16 cellular contexts compared by ENCODE assay signal in genomic region chr11:67999704-68000103, GRCh38. TPM values are rescaled to one million over a fixed set of nuclear protein-coding genes. Genes with fewer than 3 reads are reported as not detected.
DNase-seq lines count a peak whose midpoint lies in the region; ATAC-seq, FAIRE-seq and TF ChIP-seq lines count a peak whose summit lies in the region.
"Had no signal": no experiment of that assay in that cellular context is flagged by ENCODE, and none has a peak within 500 bp of the region (broad histone marks: within the 10 kb centered on the region; RNA-seq: fewer than 3 reads in every experiment).

No MANE protein-coding gene starts in this region.

- no TSS peak for BruUV-seq in GM12878 (replicated peaks; lab: Mats Ljungman, UMichigan)

- H3K27ac ChIP-seq in GM12878 (ENCODE audit: control insufficient read depth, insufficient read depth) (peak overlapping the region; percentile 0; the same call in 1 of the 2 replicates), osteoblast (ENCODE audit: low read depth, low read length) (no peak overlapping the region)
- H3K27ac ChIP-seq: C4-2B, SJSA1 had no signal

- H3K27me3 ChIP-seq in GM12878 (replicated peaks in 1 of 2; ENCODE audit: control insufficient read depth in 2 of 2, insufficient read depth in 2 of 2, low read length in 1 of 2) (no peaks in the 10 kb centered on the region), osteoblast (ENCODE audit: insufficient read depth, low read length) (no peaks in the 10 kb centered on the region), HAP-1 (ENCODE audit: low read depth) (no peaks in the 10 kb centered on the region)
- H3K27me3 ChIP-seq: Peyer's patch, SJSA1 had no signal

- H3K79me2 ChIP-seq in GM12878 (ENCODE audit: control insufficient read depth, insufficient read depth, low read length) (peaks cover 14% of the 10 kb centered on the region), osteoblast (ENCODE audit: insufficient read depth, low read length) (no peaks in the 10 kb centered on the region)

- no peak for TF ChIP-seq EP300 in GM12878 (IDR thresholded peaks at IDR 0.05; ENCODE audit: borderline replicate concordance in 1 of 2, control insufficient read depth in 1 of 2, low read depth in 2 of 2, low read length in 2 of 2)

- H3K4me1 ChIP-seq in GM12878 (ENCODE audit: control insufficient read depth, insufficient read depth, low read length) = peaks cover 38% of the 10 kb centered on the region
- peaks cover 3% of the 10 kb centered on the region for H3K4me1 ChIP-seq in osteoblast (ENCODE audit: insufficient read depth, low read length)
- H3K4me1 ChIP-seq in HAP-1 = peaks cover 5% of the 10 kb centered on the region; the same call in 1 of the 2 replicates

- H3K4me3 ChIP-seq in GM12865 (ENCODE audit: low read depth, low read length) (no peak overlapping the region), GM12878 (no peak overlapping the region), osteoblast (ENCODE audit: insufficient read depth, low read length) (no peak overlapping the region), HAP-1 (no peak overlapping the region)
- H3K4me3 ChIP-seq: Peyer's patch, SJSA1 had no signal

- H4K20me1 ChIP-seq in GM12878 (ENCODE audit: control insufficient read depth, insufficient read depth) (no peaks in the 10 kb centered on the region), osteoblast (ENCODE audit: insufficient read depth, low read length) (no peaks in the 10 kb centered on the region)

- in situ Hi-C loops in GM12878 (cut with MboI) (no loop called here), HAP-1 (cut with MboI; ENCODE audit: low sequenced_read_pairs) (no loop called here)

- TF ChIP-seq CTCF in GM12865 (IDR thresholded peaks at IDR 0.05; ENCODE audit: insufficient read depth, low read depth, low read length, missing control alignments) (no peak), GM12878 (IDR thresholded peaks at IDR 0.05 in 2 of 3, conservative IDR thresholded peaks at IDR 0.05 in 1 of 3; ENCODE audit: control insufficient read depth in 2 of 3, extremely low read depth in 1 of 3, insufficient read depth in 1 of 3, low read depth in 3 of 3, low read length in 3 of 3) (no peak), osteoblast (IDR thresholded peaks at IDR 0.05; ENCODE audit: extremely low read depth, low read depth, low read length) (no peak)

- CTCF ChIA-PET in GM12878 (lab: Yijun Ruan, JAX) = no interaction called here

- no peak for FAIRE-seq in GM12878 (lab: Jason Lieb, UNC)

- no peaks in the 10 kb centered on the region for H3K9me3 ChIP-seq in GM12878 (replicated peaks; ENCODE audit: control insufficient read depth, insufficient read depth, low read length)
- no peaks in the 10 kb centered on the region for H3K9me3 ChIP-seq in osteoblast (ENCODE audit: low read depth, low read length)
- no peaks in the 10 kb centered on the region for H3K9me3 ChIP-seq in HAP-1
- H3K9me3 ChIP-seq: Peyer's patch, SJSA1 had no signal

- TF ChIP-seq RAD21 in GM12878 (IDR thresholded peaks at IDR 0.05; ENCODE audit: insufficient read depth, low read depth, low read length) = no peak

- no peak overlapping the region for H3K9ac ChIP-seq in GM12878 (ENCODE audit: control insufficient read depth, insufficient read depth, low read length)

- intact Hi-C loops in GM12878 (cut with micrococcal nuclease; ENCODE audit: unreplicated experiment) = loop anchor here (5.0 to 10.0 kb wide), 3 partner anchors 38 to 208 kb away; partner anchors contain the start of genes CHKA and TCIRG1

- SMC1A ChIA-PET in GM12878 (lab: Charles Lee; ENCODE audit: uncharacterized antibody, unreplicated experiment) = no interaction called here

- POLR2A ChIA-PET in GM12878 (lab: Charles Lee) = no interaction called here

- H2AFZ ChIP-seq in GM12878 (ENCODE audit: control insufficient read depth, low read depth, low read length) (no peak overlapping the region), osteoblast (ENCODE audit: low read length) (no peak overlapping the region)

- DNase-seq in GM12865 (ENCODE audit: low read depth) (peak; percentile 0), GM12878 (ENCODE audit: low read depth, low spot score) (no peak), osteoblast (ENCODE audit: insufficient read length, low spot score, missing footprints) (peak; percentile 44), HAP-1 (ENCODE audit: low spot score in 2 of 2) (no peak), CD1c-positive myeloid dendritic cell (ENCODE audit: extremely low spot score) (no peak), activated gamma-delta T cell treated with Interleukin-2 at 50 U/mL for 16 hours (no peak)
- DNase-seq: DND-41, NCI-H1092 treated with DMSO at 0.1 percent for 48 hours, NCI-H146, NCI-H2029 treated with DMSO at 0.1 percent for 48 hours, NCI-H446 treated with DMSO at 0.1 percent for 48 hours had no signal

- RAD21 ChIA-PET in GM12878 (lab: Charles Lee; ENCODE audit: unreplicated experiment) = no interaction called here

- H3K36me3 ChIP-seq in GM12878 (ENCODE audit: control insufficient read depth in 2 of 2, insufficient read depth in 2 of 2, low read length in 1 of 2) (no peaks in the 10 kb centered on the region; a peak in 1 of 4 replicates), osteoblast (ENCODE audit: insufficient read depth, low read length) (no peaks in the 10 kb centered on the region), HAP-1 (replicated peaks) (peaks cover 3% of the 10 kb centered on the region; the same call in 1 of the 2 replicates)

- peak; percentile 21 for TF ChIP-seq POLR2A in GM19193 (IDR thresholded peaks at IDR 0.05; ENCODE audit: extremely low read depth, insufficient read depth, insufficient read length)
- TF ChIP-seq POLR2A in GM12878 (IDR thresholded peaks at IDR 0.05; ENCODE audit: low read depth, low read length) = no peak; the same call in 1 of the 2 replicates

- 86% methylated on average over 5 of the region's 5 CpGs for WGBS in GM12878 (ENCODE audit: insufficient coverage, insufficient replicate concordance, low lambda C conversion rate, missing lambda C conversion rate)

- no peak for ATAC-seq in GM12878

- no peak overlapping the region for H3K4me2 ChIP-seq in GM12878 (ENCODE audit: control insufficient read depth, insufficient read depth)
- no peak overlapping the region for H3K4me2 ChIP-seq in osteoblast (ENCODE audit: insufficient read depth, low read length)

RNA-seq across cellular contexts. Expression of gene UNC93B1, which starts 4.2 kb away (rescaled TPM):
- total RNA-seq in GM12878 (2013; cell fraction: nucleolus; rRNA removed) = 59.2 TPM in 2 replicates
- total RNA-seq in GM12878 (2014; rRNA removed) = 61.9 and 67.8 TPM in 2 replicates
- 16.1 and 18.6 TPM in 2 replicates for total RNA-seq in GM12878 (2014; rRNA removed; fragmentation: Illumina TruSeq; extraction: Trizol)
- 75.6 and 79.7 TPM in 2 replicates for total RNA-seq in GM12878 (2021)
- 29.9 TPM for polyA plus RNA-seq in GM12878 (2011; ENCODE audit: low read depth)
- 18.5 and 41.1 TPM in 2 replicates for polyA plus RNA-seq in GM12878 (2011; rRNA removed)
- 38.3 and 51.7 TPM in 2 replicates for polyA plus RNA-seq in GM12878 (2011; cell fraction: cytosol; rRNA removed)
- 115 and 153 TPM in 2 replicates for polyA plus RNA-seq in GM12878 (2011; cell fraction: nucleus; rRNA removed)
- 54.8 and 57.9 TPM in 2 replicates for polyA plus RNA-seq in GM12878 (2012)
- polyA plus RNA-seq in GM12878 (2014; fragmentation: Illumina TruSeq; extraction: Trizol) = 8.1 and 25.3 TPM in 2 replicates
- polyA plus RNA-seq in GM12878 (2014; fragmentation: Nextera tagmentation; extraction: Ambion mirVana) = 1 to 10 TPM; 1.3 to 3.4 TPM
- polyA plus RNA-seq in GM12878 (2014; rRNA removed) = 73.1 and 79.9 TPM in 2 replicates
- 10 to 100 TPM; 35.0 to 37.5 TPM for polyA plus RNA-seq in GM12878 (2016; fragmentation: Nextera tagmentation; extraction: Ambion mirVana)
- 31.6 and 44.0 TPM in 2 replicates for polyA minus RNA-seq in GM12878 (2011; rRNA and poly(A)+ RNA removed)
- 18.9 and 20.0 TPM in 2 replicates for polyA minus RNA-seq in GM12878 (2011; cell fraction: cytosol; rRNA and poly(A)+ RNA removed)
- polyA minus RNA-seq in GM12878 (2011; cell fraction: nucleus; rRNA and poly(A)+ RNA removed) = 24.2 and 31.8 TPM in 2 replicates
- total RNA-seq in osteoblast = 36.5 and 39.8 TPM in 2 replicates

RNA-seq across cellular contexts. Expression of gene ALDH3B1, which starts 10.4 kb away (rescaled TPM):
- not detected in 2 replicates for total RNA-seq in GM12878 (2013; cell fraction: nucleolus; rRNA removed)
- total RNA-seq in GM12878 (2014; rRNA removed) (0.17 and 0.60 TPM in 2 replicates), GM12878 (2014; rRNA removed; fragmentation: Illumina TruSeq; extraction: Trizol) (0.18 TPM in 1 of 2 replicates, not detected in the other), GM12878 (2021) (0.32 TPM in 1 of 2 replicates, not detected in the other), osteoblast (59.5 and 63.0 TPM in 2 replicates)
- polyA plus RNA-seq in GM12878 (2011; ENCODE audit: low read depth) = not detected
- polyA plus RNA-seq in GM12878 (2011; rRNA removed) (not detected in 2 replicates), GM12878 (2014; fragmentation: Illumina TruSeq; extraction: Trizol) (0.04 TPM in 1 of 2 replicates, not detected in the other), GM12878 (2014; fragmentation: Nextera tagmentation; extraction: Ambion mirVana) (under 1 TPM; 0.03 to 0.13 TPM), GM12878 (2014; rRNA removed) (0.19 and 0.23 TPM in 2 replicates), GM12878 (2016; fragmentation: Nextera tagmentation; extraction: Ambion mirVana) (under 1 TPM in 1 of 2 experiments, not detected in 1; 0.37 TPM)
- 0.01 TPM in 1 of 2 replicates, not detected in the other for polyA plus RNA-seq in GM12878 (2011; cell fraction: cytosol; rRNA removed)
- polyA plus RNA-seq in GM12878 (2011; cell fraction: nucleus; rRNA removed) = not detected in 2 replicates
- 0.13 and 0.14 TPM in 2 replicates for polyA plus RNA-seq in GM12878 (2012)
- polyA minus RNA-seq in GM12878 (2011; rRNA and poly(A)+ RNA removed) = not detected in 2 replicates
- polyA minus RNA-seq in GM12878 (2011; cell fraction: cytosol; rRNA and poly(A)+ RNA removed) = 0.94 and 1.0 TPM in 2 replicates
- 0.12 and 0.29 TPM in 2 replicates for polyA minus RNA-seq in GM12878 (2011; cell fraction: nucleus; rRNA and poly(A)+ RNA removed)
- total RNA-seq: H9 had no signal

RNA-seq across cellular contexts. Expression of gene NDUFS8, which starts 30.8 kb away (rescaled TPM):
- total RNA-seq in GM12878 (2013; cell fraction: nucleolus; rRNA removed) = 26.5 and 35.4 TPM in 2 replicates
- 224 and 238 TPM in 2 replicates for total RNA-seq in GM12878 (2014; rRNA removed)
- total RNA-seq in GM12878 (2014; rRNA removed; fragmentation: Illumina TruSeq; extraction: Trizol) = 67.9 and 69.2 TPM in 2 replicates
- total RNA-seq in GM12878 (2021) = 169 and 176 TPM in 2 replicates
- 53.0 TPM for polyA plus RNA-seq in GM12878 (2011; ENCODE audit: low read depth)
- 17.7 and 41.5 TPM in 2 replicates for polyA plus RNA-seq in GM12878 (2011; rRNA removed)
- polyA plus RNA-seq in GM12878 (2011; cell fraction: cytosol; rRNA removed) = 87.4 and 156 TPM in 2 replicates
- 97.0 and 109 TPM in 2 replicates for polyA plus RNA-seq in GM12878 (2011; cell fraction: nucleus; rRNA removed)
- 86.6 and 93.3 TPM in 2 replicates for polyA plus RNA-seq in GM12878 (2012)
- polyA plus RNA-seq in GM12878 (2014; fragmentation: Illumina TruSeq; extraction: Trizol) = 13.1 and 44.4 TPM in 2 replicates
- 10 to 100 TPM; 17.6 to 71.2 TPM for polyA plus RNA-seq in GM12878 (2014; fragmentation: Nextera tagmentation; extraction: Ambion mirVana)
- polyA plus RNA-seq in GM12878 (2014; rRNA removed) = 214 and 239 TPM in 2 replicates
- polyA plus RNA-seq in GM12878 (2016; fragmentation: Nextera tagmentation; extraction: Ambion mirVana) = 100 to 1,000 TPM; 300 to 308 TPM
- polyA minus RNA-seq in GM12878 (2011; rRNA and poly(A)+ RNA removed) = 41.8 and 80.4 TPM in 2 replicates
- polyA minus RNA-seq in GM12878 (2011; cell fraction: cytosol; rRNA and poly(A)+ RNA removed) = 42.0 and 51.3 TPM in 2 replicates
- polyA minus RNA-seq in GM12878 (2011; cell fraction: nucleus; rRNA and poly(A)+ RNA removed) = 30.9 and 54.5 TPM in 2 replicates
- 60.7 and 73.1 TPM in 2 replicates for total RNA-seq in osteoblast

RNA-seq across cellular contexts. Expression of gene TCIRG1, which starts 39.1 kb away (rescaled TPM):
- total RNA-seq in GM12878 (2013; cell fraction: nucleolus; rRNA removed) = 287 and 325 TPM in 2 replicates
- total RNA-seq in GM12878 (2014; rRNA removed) = 143 and 166 TPM in 2 replicates
- total RNA-seq in GM12878 (2014; rRNA removed; fragmentation: Illumina TruSeq; extraction: Trizol) = 18.9 and 20.4 TPM in 2 replicates
- 173 and 179 TPM in 2 replicates for total RNA-seq in GM12878 (2021)
- polyA plus RNA-seq in GM12878 (2011; ENCODE audit: low read depth) = 40.2 TPM
- polyA plus RNA-seq in GM12878 (2011; rRNA removed) = 20.8 and 51.2 TPM in 2 replicates
- 73.7 and 130 TPM in 2 replicates for polyA plus RNA-seq in GM12878 (2011; cell fraction: cytosol; rRNA removed)
- 2,133 and 2,164 TPM in 2 replicates for polyA plus RNA-seq in GM12878 (2011; cell fraction: nucleus; rRNA removed)
- polyA plus RNA-seq in GM12878 (2012) = 133 and 152 TPM in 2 replicates
- 3.0 and 18.6 TPM in 2 replicates for polyA plus RNA-seq in GM12878 (2014; fragmentation: Illumina TruSeq; extraction: Trizol)
- polyA plus RNA-seq in GM12878 (2014; fragmentation: Nextera tagmentation; extraction: Ambion mirVana) = 1 to 10 TPM in 1 of 2 experiments, under 1 TPM in 1; 0.76 to 7.5 TPM
- polyA plus RNA-seq in GM12878 (2014; rRNA removed) = 218 and 238 TPM in 2 replicates
- polyA plus RNA-seq in GM12878 (2016; fragmentation: Nextera tagmentation; extraction: Ambion mirVana) = 100 to 1,000 TPM; 124 to 148 TPM
- polyA minus RNA-seq in GM12878 (2011; rRNA and poly(A)+ RNA removed) = 36.7 and 83.1 TPM in 2 replicates
- polyA minus RNA-seq in GM12878 (2011; cell fraction: cytosol; rRNA and poly(A)+ RNA removed) = 30.3 and 36.8 TPM in 2 replicates
- polyA minus RNA-seq in GM12878 (2011; cell fraction: nucleus; rRNA and poly(A)+ RNA removed) = 200 and 263 TPM in 2 replicates
- 85.4 and 87.5 TPM in 2 replicates for total RNA-seq in osteoblast

Comparison
In these comparisons a context has a peak if more than half of its experiments do, and no peak if none do; other contexts are left out.
1. DNase-seq: peak in GM12865 (single experiment) and osteoblast (single experiment); none in GM12878 (single experiment), HAP-1 (0 of 2), CD1c-positive myeloid dendritic cell (single experiment) and activated gamma-delta T cell treated with Interleukin-2 at 50 U/mL for 16 hours (single experiment).
2. RNA of gene ALDH3B1, which starts 10.4 kb away (total RNA-seq): 59.5 to 63.0 TPM in osteoblast; 0.17 to 0.60 TPM in GM12878; every median in the first group is over 10 times any median in the second.